ENCODE assay signal across 8 cellular contexts in the genomic region with DNA sequence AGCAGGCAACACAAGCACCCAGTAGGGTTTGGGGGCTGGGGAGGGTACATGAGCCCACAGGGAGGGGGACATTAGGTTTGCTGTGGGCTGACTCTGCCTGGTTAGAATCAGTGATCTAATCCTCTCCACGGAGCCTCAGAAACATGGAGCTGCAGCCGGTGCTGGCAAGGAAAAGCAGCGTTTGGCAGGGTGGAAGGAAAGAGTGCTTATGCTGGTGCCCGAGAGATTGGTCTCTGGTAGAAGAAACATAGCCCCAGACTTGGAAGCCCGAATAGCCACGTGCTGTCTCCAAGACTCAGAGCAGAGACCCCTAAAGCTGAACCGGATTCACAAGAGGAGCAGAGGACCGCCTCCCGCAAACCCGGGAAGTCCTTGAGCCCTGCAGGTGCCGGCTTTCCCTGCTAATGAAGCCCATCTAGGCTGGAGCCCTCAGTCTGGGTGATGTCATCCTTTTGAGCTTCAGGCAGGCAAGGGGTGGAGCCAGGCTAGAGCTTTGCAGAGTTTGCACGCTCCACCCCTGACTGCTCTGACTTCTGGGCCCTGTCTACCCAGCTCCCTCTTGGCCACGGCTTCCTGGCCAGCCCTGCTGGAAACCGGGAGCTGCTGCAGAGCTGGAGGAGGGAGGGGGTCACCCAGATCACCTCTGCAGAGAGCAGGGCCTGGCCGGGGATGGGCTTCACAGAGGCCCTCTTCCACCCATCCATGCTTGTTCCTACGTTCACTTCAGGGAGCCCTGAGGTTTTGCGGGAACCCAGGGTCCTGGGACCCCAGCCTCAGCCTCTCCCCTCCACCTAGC. TPM values are rescaled to one million over a fixed set of nuclear protein-coding genes. Genes with fewer than 3 reads are reported as not detected.
DNase-seq lines count a peak whose midpoint lies in the region; ATAC-seq, FAIRE-seq and TF ChIP-seq lines count a peak whose summit lies in the region.

No MANE protein-coding gene starts in this region.

- H3K27ac ChIP-seq in colonic mucosa, result peak overlapping the region; percentile 39

- H3K27me3 ChIP-seq in colonic mucosa, result no peaks in the 10 kb centered on the region

- TF ChIP-seq POLR2A in GM12892 (IDR thresholded peaks at IDR 0.05; ENCODE audit: low read depth, low read length), result no peak

- intact Hi-C loops in colonic mucosa (cut with DNase I), result loop anchor here (10.0 kb wide), 1 partner anchor 79 kb away; a partner anchor contains a TSS

- no peak for TF ChIP-seq CTCF in colonic mucosa (IDR thresholded peaks at IDR 0.05)

- peak; percentile 67 for ATAC-seq in HG03039 (IDR thresholded peaks at IDR 0.05; ENCODE audit: unreplicated experiment)
- no peak for ATAC-seq in HG02798 (IDR thresholded peaks at IDR 0.05; ENCODE audit: poor library complexity, unreplicated experiment)

- no peaks in the 10 kb centered on the region for H3K36me3 ChIP-seq in colonic mucosa

- H3K9ac ChIP-seq in colonic mucosa (ENCODE audit: low read depth in 2 of 2, low read length in 2 of 2), result peak overlapping the region; percentile 43 to 51

- peak; percentile 50 for DNase-seq in GM12892 (ENCODE audit: insufficient read length)
- peak; percentile 82 for DNase-seq in NCI-H2171 treated with DMSO at 0.1 percent for 48 hours (lab: John Stamatoyannopoulos, UW)
- DNase-seq in activated CD4-positive, alpha-beta T cell treated with anti-CD3 and anti-CD28 coated beads for 48 hours, result peak; percentile 76
- DNase-seq in colonic mucosa, result peak; percentile 78
- peak; percentile 89 for DNase-seq in kidney tubule cell (ENCODE audit: low spot score)
- DNase-seq in stimulated activated CD4-positive, alpha-beta T cell treated with anti-CD3 and anti-CD28 coated beads, Interleukin-12 subunit alpha, Interleukin-12 subunit beta, amount 100 ng/mL, for 48 hours (ENCODE audit: low read depth in 2 of 3, low spot score in 1 of 3), result peak; percentile 36 to 51 (median 47)

- FAIRE-seq in GM12892 (lab: Jason Lieb, UNC), result peak; percentile 62

- H3K4me1 ChIP-seq in colonic mucosa, result peaks cover 3% of the 10 kb centered on the region

- H3K9me3 ChIP-seq in colonic mucosa, result no peaks in the 10 kb centered on the region

- peak overlapping the region; percentile 2 for H3K4me3 ChIP-seq in colonic mucosa

RNA-seq across cellular contexts. Expression of a gene that starts 35.0 kb away (rescaled TPM):
- 1.0 TPM for polyA plus RNA-seq in GM12892 (2012; ENCODE audit: missing spikeins)
- total RNA-seq in colonic mucosa, result 10 to 100 TPM in 1 of 2 donors, 1 to 10 TPM in 1; 3.5 to 14.5 TPM
